1 cellular context compared by ENCODE assay signal in genomic region chr19:31355330-31356289, GRCh38.
TF ChIP-seq lines count a peak whose summit lies in the region.

No MANE protein-coding gene starts in this region.

TF ChIP-seq in H1, 55 proteins besides CTCF, POLR2A, EP300 and RAD21:
- TF ChIP-seq MAFK (IDR thresholded peaks at IDR 0.05; ENCODE audit: low read depth, low read length) (no peak), TCF12 (IDR thresholded peaks at IDR 0.05; ENCODE audit: low read depth, low read length) (0 out of 2 replicates have a peak, but pooled peaks have one; percentile 21), CHD7 (IDR thresholded peaks at IDR 0.05; ENCODE audit: insufficient replicate concordance, low read length) (no peak), EZH2 (IDR thresholded peaks at IDR 0.05; ENCODE audit: low read depth, low read length, severe bottlenecking) (peak; percentile 35), SP2 (IDR thresholded peaks at IDR 0.05; ENCODE audit: low read length) (no peak), GABPA (IDR thresholded peaks at IDR 0.05; ENCODE audit: borderline replicate concordance, insufficient read depth, low read length) (no peak), BCL11A (IDR thresholded peaks at IDR 0.05; ENCODE audit: low read depth in 2 of 2, low read length in 2 of 2) (no peak), MAX (IDR thresholded peaks at IDR 0.05) (no peak), ATF3 (IDR thresholded peaks at IDR 0.05; ENCODE audit: insufficient read depth, low read depth, low read length) (no peak), E2F6 (IDR thresholded peaks at IDR 0.05) (no peak; the same call in 1 of the 2 replicates), FOSL1 (IDR thresholded peaks at IDR 0.05; ENCODE audit: insufficient read depth, low read depth, low read length) (no peak), EGR1 (IDR thresholded peaks at IDR 0.05; ENCODE audit: borderline replicate concordance, low read depth, low read length) (peak; percentile 75; the same call in 1 of the 2 replicates), CHD2 (IDR thresholded peaks at IDR 0.05; ENCODE audit: low read length) (no peak), SP4 (IDR thresholded peaks at IDR 0.05; ENCODE audit: low read length) (no peak), HDAC6 (IDR thresholded peaks at IDR 0.05; ENCODE audit: low read depth, low read length) (no peak), KDM4A (IDR thresholded peaks at IDR 0.05; ENCODE audit: low read depth, low read length, severe bottlenecking) (no peak), TEAD4 (IDR thresholded peaks at IDR 0.05; ENCODE audit: low read depth, low read length) (no peak), SP1 (IDR thresholded peaks at IDR 0.05; ENCODE audit: low read depth, low read length) (0 out of 2 replicates have a peak, but pooled peaks have one; percentile 32), CBX8 (IDR thresholded peaks at IDR 0.05; ENCODE audit: borderline replicate concordance, low read depth, low read length) (no peak), CREB1 (IDR thresholded peaks at IDR 0.05) (no peak), ATF2 (IDR thresholded peaks at IDR 0.05; ENCODE audit: low read length) (no peak), SIX5 (IDR thresholded peaks at IDR 0.05; ENCODE audit: low read depth, low read length) (no peak), BRCA1 (IDR thresholded peaks at IDR 0.05; ENCODE audit: low read depth, low read length) (no peak), GTF2F1 (IDR thresholded peaks at IDR 0.05; ENCODE audit: borderline replicate concordance, low read depth, low read length) (no peak), POLR2AphosphoS5 (IDR thresholded peaks at IDR 0.05; ENCODE audit: low read depth, low read length) (no peak), JUND (IDR thresholded peaks at IDR 0.05; ENCODE audit: low read length) (peak; percentile 91), NANOG (IDR thresholded peaks at IDR 0.05; ENCODE audit: insufficient read depth, low read depth, low read length, poor library complexity, severe bottlenecking) (no peak), KDM5A (IDR thresholded peaks at IDR 0.05; ENCODE audit: low read length) (no peak), TBP (IDR thresholded peaks at IDR 0.05; ENCODE audit: low read depth, low read length) (no peak), POU5F1 (IDR thresholded peaks at IDR 0.05; ENCODE audit: low read depth, low read length) (no peak), CTBP2 (IDR thresholded peaks at IDR 0.05; ENCODE audit: borderline replicate concordance, insufficient read depth, insufficient read length, low read length) (peak; percentile 35), USF2 (IDR thresholded peaks at IDR 0.05; ENCODE audit: low read length) (no peak), TAF7 (optimal IDR thresholded peaks at IDR 0.05; ENCODE audit: borderline replicate concordance, low read depth, low read length) (no peak), RFX5 (IDR thresholded peaks at IDR 0.05; ENCODE audit: borderline replicate concordance, low read depth, low read length) (no peak), HDAC2 (IDR thresholded peaks at IDR 0.05; ENCODE audit: borderline replicate concordance in 1 of 2, low read depth in 2 of 2, low read length in 2 of 2) (no peak), CEBPB (IDR thresholded peaks at IDR 0.05; ENCODE audit: low read depth, low read length) (0 out of 2 replicates have a peak, but pooled peaks have one; percentile 6), SAP30 (IDR thresholded peaks at IDR 0.05; ENCODE audit: insufficient read depth, insufficient replicate concordance, low read length) (no peak), KDM1A (IDR thresholded peaks at IDR 0.05; ENCODE audit: borderline replicate concordance, low read length) (no peak), BACH1 (IDR thresholded peaks at IDR 0.05; ENCODE audit: low read length) (no peak), NRF1 (IDR thresholded peaks at IDR 0.05; ENCODE audit: low read depth, low read length) (no peak), RXRA (IDR thresholded peaks at IDR 0.05; ENCODE audit: insufficient read depth, low read depth, low read length) (no peak), PHF8 (conservative IDR thresholded peaks at IDR 0.05; ENCODE audit: low read depth, low read length) (no peak), YY1 (IDR thresholded peaks at IDR 0.05; ENCODE audit: low read depth, low read length) (peak; percentile 36; the same call in 1 of the 2 replicates), JUN (IDR thresholded peaks at IDR 0.05; ENCODE audit: low read depth, low read length) (no peak), ZNF274 (IDR thresholded peaks at IDR 0.05; ENCODE audit: borderline replicate concordance, extremely low read depth, low read length) (no peak), RBBP5 (IDR thresholded peaks at IDR 0.05; ENCODE audit: borderline replicate concordance, low read depth, low read length) (no peak), TAF1 (IDR thresholded peaks at IDR 0.05; ENCODE audit: low read depth, low read length) (no peak), SRF (IDR thresholded peaks at IDR 0.05; ENCODE audit: low read depth, low read length) (no peak), SIRT6 (IDR thresholded peaks at IDR 0.05; ENCODE audit: low read length) (no peak), SUZ12 (IDR thresholded peaks at IDR 0.05; ENCODE audit: low read length) (peak; percentile 41; the same call in 1 of the 2 replicates), SIN3A (conservative IDR thresholded peaks at IDR 0.05 in 1 of 2, IDR thresholded peaks at IDR 0.05 in 1 of 2; ENCODE audit: low read depth in 1 of 2, low read length in 2 of 2) (no peak), ASH2L (IDR thresholded peaks at IDR 0.05; ENCODE audit: low read length) (no peak), RNF2 (IDR thresholded peaks at IDR 0.05; ENCODE audit: borderline replicate concordance, low read depth, low read length, missing control alignments, poor library complexity, severe bottlenecking) (peak; percentile 74), CHD1 (IDR thresholded peaks at IDR 0.05; ENCODE audit: low read depth, low read length) (no peak), CBX5 (IDR thresholded peaks at IDR 0.05; ENCODE audit: low read depth, low read length) (no peak)
